ENCODE assay signal across 1 cellular context in the genomic region with DNA sequence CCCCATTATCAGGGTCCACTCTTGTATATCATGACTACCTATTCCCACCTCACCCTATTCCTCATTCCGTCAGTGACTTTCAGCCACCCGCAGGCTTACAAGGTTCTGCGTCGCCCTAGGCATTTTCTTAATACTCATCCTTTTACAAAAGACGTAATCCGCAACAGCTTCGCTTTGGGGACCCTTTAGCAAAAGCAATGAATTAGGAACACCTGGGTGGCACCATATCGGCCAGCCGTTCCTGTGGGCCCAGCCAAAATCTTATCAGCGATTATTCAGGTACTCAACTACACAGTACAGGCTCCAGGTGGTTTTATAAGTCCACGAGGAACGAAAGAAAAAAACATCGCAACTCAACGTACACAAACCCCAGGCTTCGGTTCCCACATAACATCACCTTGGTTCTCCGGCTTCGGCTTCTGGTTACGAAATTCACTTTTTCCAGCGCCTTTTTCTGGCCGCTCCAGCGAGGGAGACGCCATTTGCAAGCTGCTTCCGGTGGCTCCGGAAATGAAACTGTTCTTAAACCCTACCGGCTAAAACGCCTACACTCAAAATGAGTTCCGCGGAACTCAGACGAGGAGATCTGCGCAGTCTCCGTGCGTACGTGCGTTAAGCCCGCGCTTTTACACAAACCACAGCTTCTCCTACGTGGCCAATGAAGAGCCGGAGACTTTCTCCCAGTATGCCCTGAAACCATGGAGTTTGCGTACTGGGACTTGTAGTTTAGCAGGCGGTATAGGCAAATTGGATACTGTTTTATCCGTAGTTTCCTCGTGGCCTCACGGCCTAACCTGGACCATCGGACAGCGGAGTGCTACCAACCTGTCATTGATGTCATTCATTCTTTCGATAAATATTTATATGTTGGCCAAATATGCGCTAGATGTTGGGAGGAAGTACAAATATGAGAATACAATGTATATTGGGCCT.
TF ChIP-seq lines count a peak whose summit lies in the region.

A gene (minus strand): TSS at position 494 of the 933 bp plus-strand sequence. CDS start 12 bp downstream, at position 482.

TF ChIP-seq in HepG2, 621 proteins besides CTCF, POLR2A, EP300 and RAD21 (continued from another document):
- TF ChIP-seq, protein P1, sequence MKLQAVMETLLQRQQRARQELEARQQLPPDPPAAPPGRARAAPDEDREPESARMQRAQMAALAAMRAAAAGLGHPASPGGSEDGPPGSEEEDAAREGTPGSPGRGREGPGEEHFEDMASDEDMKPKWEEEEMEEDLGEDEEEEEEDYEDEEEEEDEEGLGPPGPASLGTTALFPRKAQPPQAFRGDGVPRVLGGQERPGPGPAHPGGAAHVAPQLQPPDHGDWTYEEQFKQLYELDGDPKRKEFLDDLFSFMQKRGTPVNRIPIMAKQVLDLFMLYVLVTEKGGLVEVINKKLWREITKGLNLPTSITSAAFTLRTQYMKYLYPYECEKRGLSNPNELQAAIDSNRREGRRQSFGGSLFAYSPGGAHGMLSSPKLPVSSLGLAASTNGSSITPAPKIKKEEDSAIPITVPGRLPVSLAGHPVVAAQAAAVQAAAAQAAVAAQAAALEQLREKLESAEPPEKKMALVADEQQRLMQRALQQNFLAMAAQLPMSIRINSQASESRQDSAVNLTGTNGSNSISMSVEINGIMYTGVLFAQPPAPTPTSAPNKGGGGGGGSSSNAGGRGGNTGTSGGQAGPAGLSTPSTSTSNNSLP (IDR thresholded peaks at IDR 0.05; ENCODE audit: low read depth, low read length): peak; percentile 73
- TF ChIP-seq SNAI1 (CRISPR knock-in tag; IDR thresholded peaks at IDR 0.05; ENCODE audit: borderline replicate concordance) (no peak), GABPB1 (CRISPR knock-in tag; IDR thresholded peaks at IDR 0.05) (peak; percentile 98), CENPX (CRISPR knock-in tag; IDR thresholded peaks at IDR 0.05) (no peak), NR2F2 (IDR thresholded peaks at IDR 0.05; ENCODE audit: borderline replicate concordance, low read depth) (peak; percentile 63; the same call in 1 of the 2 replicates), POGZ (CRISPR knock-in tag; IDR thresholded peaks at IDR 0.05) (peak; percentile 98), ZNF839 (CRISPR knock-in tag; IDR thresholded peaks at IDR 0.05; ENCODE audit: borderline replicate concordance) (no peak), ZFP41 (CRISPR knock-in tag; IDR thresholded peaks at IDR 0.05; ENCODE audit: borderline replicate concordance) (no peak), RFXANK (CRISPR knock-in tag; IDR thresholded peaks at IDR 0.05) (no peak), ZNF230 (CRISPR knock-in tag; IDR thresholded peaks at IDR 0.05) (0 out of 2 replicates have a peak, but pooled peaks have one; percentile 59), ZNF619 (CRISPR knock-in tag; IDR thresholded peaks at IDR 0.05) (no peak), CHCHD3 (CRISPR knock-in tag; IDR thresholded peaks at IDR 0.05) (no peak), ZBTB20 (CRISPR knock-in tag; IDR thresholded peaks at IDR 0.05; ENCODE audit: borderline replicate concordance, low read depth) (peak; percentile 45; the same call in 1 of the 2 replicates), SRSF4 (IDR thresholded peaks at IDR 0.05; ENCODE audit: low read depth, low read length, poor library complexity, severe bottlenecking) (no peak), NONO (IDR thresholded peaks at IDR 0.05) (no peak), NONO (CRISPR knock-in tag; conservative IDR thresholded peaks at IDR 0.05) (peak; percentile 93), DPF2 (CRISPR knock-in tag; IDR thresholded peaks at IDR 0.05; ENCODE audit: borderline replicate concordance, low read depth) (no peak), GPN1 (CRISPR knock-in tag; IDR thresholded peaks at IDR 0.05; ENCODE audit: borderline replicate concordance) (0 out of 2 replicates have a peak, but pooled peaks have one; percentile 21)
- TF ChIP-seq, protein P2, sequence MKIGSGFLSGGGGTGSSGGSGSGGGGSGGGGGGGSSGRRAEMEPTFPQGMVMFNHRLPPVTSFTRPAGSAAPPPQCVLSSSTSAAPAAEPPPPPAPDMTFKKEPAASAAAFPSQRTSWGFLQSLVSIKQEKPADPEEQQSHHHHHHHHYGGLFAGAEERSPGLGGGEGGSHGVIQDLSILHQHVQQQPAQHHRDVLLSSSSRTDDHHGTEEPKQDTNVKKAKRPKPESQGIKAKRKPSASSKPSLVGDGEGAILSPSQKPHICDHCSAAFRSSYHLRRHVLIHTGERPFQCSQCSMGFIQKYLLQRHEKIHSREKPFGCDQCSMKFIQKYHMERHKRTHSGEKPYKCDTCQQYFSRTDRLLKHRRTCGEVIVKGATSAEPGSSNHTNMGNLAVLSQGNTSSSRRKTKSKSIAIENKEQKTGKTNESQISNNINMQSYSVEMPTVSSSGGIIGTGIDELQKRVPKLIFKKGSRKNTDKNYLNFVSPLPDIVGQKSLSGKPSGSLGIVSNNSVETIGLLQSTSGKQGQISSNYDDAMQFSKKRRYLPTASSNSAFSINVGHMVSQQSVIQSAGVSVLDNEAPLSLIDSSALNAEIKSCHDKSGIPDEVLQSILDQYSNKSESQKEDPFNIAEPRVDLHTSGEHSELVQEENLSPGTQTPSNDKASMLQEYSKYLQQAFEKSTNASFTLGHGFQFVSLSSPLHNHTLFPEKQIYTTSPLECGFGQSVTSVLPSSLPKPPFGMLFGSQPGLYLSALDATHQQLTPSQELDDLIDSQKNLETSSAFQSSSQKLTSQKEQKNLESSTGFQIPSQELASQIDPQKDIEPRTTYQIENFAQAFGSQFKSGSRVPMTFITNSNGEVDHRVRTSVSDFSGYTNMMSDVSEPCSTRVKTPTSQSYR (CRISPR knock-in tag; IDR thresholded peaks at IDR 0.05; ENCODE audit: borderline replicate concordance): no peak
- TF ChIP-seq, protein P3, sequence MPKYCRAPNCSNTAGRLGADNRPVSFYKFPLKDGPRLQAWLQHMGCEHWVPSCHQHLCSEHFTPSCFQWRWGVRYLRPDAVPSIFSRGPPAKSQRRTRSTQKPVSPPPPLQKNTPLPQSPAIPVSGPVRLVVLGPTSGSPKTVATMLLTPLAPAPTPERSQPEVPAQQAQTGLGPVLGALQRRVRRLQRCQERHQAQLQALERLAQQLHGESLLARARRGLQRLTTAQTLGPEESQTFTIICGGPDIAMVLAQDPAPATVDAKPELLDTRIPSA (CRISPR knock-in tag; IDR thresholded peaks at IDR 0.05; ENCODE audit: borderline replicate concordance): no peak; the same call in 1 of the 2 replicates
- TF ChIP-seq, protein P4, sequence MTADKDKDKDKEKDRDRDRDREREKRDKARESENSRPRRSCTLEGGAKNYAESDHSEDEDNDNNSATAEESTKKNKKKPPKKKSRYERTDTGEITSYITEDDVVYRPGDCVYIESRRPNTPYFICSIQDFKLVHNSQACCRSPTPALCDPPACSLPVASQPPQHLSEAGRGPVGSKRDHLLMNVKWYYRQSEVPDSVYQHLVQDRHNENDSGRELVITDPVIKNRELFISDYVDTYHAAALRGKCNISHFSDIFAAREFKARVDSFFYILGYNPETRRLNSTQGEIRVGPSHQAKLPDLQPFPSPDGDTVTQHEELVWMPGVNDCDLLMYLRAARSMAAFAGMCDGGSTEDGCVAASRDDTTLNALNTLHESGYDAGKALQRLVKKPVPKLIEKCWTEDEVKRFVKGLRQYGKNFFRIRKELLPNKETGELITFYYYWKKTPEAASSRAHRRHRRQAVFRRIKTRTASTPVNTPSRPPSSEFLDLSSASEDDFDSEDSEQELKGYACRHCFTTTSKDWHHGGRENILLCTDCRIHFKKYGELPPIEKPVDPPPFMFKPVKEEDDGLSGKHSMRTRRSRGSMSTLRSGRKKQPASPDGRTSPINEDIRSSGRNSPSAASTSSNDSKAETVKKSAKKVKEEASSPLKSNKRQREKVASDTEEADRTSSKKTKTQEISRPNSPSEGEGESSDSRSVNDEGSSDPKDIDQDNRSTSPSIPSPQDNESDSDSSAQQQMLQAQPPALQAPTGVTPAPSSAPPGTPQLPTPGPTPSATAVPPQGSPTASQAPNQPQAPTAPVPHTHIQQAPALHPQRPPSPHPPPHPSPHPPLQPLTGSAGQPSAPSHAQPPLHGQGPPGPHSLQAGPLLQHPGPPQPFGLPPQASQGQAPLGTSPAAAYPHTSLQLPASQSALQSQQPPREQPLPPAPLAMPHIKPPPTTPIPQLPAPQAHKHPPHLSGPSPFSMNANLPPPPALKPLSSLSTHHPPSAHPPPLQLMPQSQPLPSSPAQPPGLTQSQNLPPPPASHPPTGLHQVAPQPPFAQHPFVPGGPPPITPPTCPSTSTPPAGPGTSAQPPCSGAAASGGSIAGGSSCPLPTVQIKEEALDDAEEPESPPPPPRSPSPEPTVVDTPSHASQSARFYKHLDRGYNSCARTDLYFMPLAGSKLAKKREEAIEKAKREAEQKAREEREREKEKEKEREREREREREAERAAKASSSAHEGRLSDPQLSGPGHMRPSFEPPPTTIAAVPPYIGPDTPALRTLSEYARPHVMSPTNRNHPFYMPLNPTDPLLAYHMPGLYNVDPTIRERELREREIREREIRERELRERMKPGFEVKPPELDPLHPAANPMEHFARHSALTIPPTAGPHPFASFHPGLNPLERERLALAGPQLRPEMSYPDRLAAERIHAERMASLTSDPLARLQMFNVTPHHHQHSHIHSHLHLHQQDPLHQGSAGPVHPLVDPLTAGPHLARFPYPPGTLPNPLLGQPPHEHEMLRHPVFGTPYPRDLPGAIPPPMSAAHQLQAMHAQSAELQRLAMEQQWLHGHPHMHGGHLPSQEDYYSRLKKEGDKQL (CRISPR knock-in tag; IDR thresholded peaks at IDR 0.05; ENCODE audit: low read depth): 0 out of 2 replicates have a peak, but pooled peaks have one; percentile 27
- TF ChIP-seq, protein P5, sequence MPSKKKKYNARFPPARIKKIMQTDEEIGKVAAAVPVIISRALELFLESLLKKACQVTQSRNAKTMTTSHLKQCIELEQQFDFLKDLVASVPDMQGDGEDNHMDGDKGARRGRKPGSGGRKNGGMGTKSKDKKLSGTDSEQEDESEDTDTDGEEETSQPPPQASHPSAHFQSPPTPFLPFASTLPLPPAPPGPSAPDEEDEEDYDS (CRISPR knock-in tag; IDR thresholded peaks at IDR 0.05): peak; percentile 81
- TF ChIP-seq, protein P6, sequence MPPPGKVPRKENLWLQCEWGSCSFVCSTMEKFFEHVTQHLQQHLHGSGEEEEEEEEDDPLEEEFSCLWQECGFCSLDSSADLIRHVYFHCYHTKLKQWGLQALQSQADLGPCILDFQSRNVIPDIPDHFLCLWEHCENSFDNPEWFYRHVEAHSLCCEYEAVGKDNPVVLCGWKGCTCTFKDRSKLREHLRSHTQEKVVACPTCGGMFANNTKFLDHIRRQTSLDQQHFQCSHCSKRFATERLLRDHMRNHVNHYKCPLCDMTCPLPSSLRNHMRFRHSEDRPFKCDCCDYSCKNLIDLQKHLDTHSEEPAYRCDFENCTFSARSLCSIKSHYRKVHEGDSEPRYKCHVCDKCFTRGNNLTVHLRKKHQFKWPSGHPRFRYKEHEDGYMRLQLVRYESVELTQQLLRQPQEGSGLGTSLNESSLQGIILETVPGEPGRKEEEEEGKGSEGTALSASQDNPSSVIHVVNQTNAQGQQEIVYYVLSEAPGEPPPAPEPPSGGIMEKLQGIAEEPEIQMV (CRISPR knock-in tag; IDR thresholded peaks at IDR 0.05; ENCODE audit: low read depth): no peak
